In genomic region chr3:100189444-100189964, GRCh38 we compare ENCODE assay signal across 1 cellular context.
TF ChIP-seq lines count a peak whose summit lies in the region.

No MANE protein-coding gene starts in this region.

TF ChIP-seq in WTC11, 78 proteins besides CTCF, POLR2A, EP300 and RAD21 (continued from another document):
- TF ChIP-seq ZNF532 (CRISPR knock-in tag; IDR thresholded peaks at IDR 0.05; ENCODE audit: borderline replicate concordance) (no peak), E2F1 (CRISPR knock-in tag; IDR thresholded peaks at IDR 0.05) (no peak), GTF2I (CRISPR knock-in tag; conservative IDR thresholded peaks at IDR 0.05) (no peak), HMGXB4 (CRISPR knock-in tag; IDR thresholded peaks at IDR 0.05) (no peak), NR1H2 (CRISPR knock-in tag; IDR thresholded peaks at IDR 0.05) (no peak), ZNF121 (CRISPR knock-in tag; IDR thresholded peaks at IDR 0.05) (no peak), ATF1 (CRISPR knock-in tag; IDR thresholded peaks at IDR 0.05) (no peak), MYBL2 (CRISPR knock-in tag; IDR thresholded peaks at IDR 0.05) (no peak), STAT6 (CRISPR knock-in tag; conservative IDR thresholded peaks at IDR 0.05; ENCODE audit: low read depth) (no peak), ZNF263 (CRISPR knock-in tag; IDR thresholded peaks at IDR 0.05; ENCODE audit: low read depth) (no peak), ERG (CRISPR knock-in tag; IDR thresholded peaks at IDR 0.05) (no peak), NR2C2 (CRISPR knock-in tag; IDR thresholded peaks at IDR 0.05) (no peak), FOXK1 (CRISPR knock-in tag; IDR thresholded peaks at IDR 0.05) (no peak)
TF ChIP-seq in WTC11: peak in this region for 0.
